In genomic region chr18:21366896-21367295, GRCh38 we compare ENCODE assay signal across 20 cellular contexts.
DNase-seq lines count a peak whose midpoint lies in the region; ATAC-seq and TF ChIP-seq lines count a peak whose summit lies in the region.
"Had no signal": no experiment of that assay in that cellular context is flagged by ENCODE, and none has a peak within 500 bp of the region (broad histone marks: within the 10 kb centered on the region; RNA-seq: fewer than 3 reads in every experiment).

No MANE protein-coding gene starts in this region.

- H3K36me3 Mint-ChIP-seq in GM23338 (ENCODE audit: low read depth) (no peaks in the 10 kb centered on the region), neural crest cell (ENCODE audit: low read depth) (no peaks in the 10 kb centered on the region)
- H3K36me3 Mint-ChIP-seq: CD14-positive monocyte had no signal

- H3K36me3 ChIP-seq in GM23338 (ENCODE audit: insufficient read depth): no peaks in the 10 kb centered on the region
- H3K36me3 ChIP-seq in OCI-LY3 (replicated peaks; ENCODE audit: low read depth, low read length): no peaks in the 10 kb centered on the region
- no peaks in the 10 kb centered on the region for H3K36me3 ChIP-seq in hepatocyte (replicated peaks; ENCODE audit: insufficient read depth, low read depth)
- H3K36me3 ChIP-seq in stomach: no peaks in the 10 kb centered on the region

- H3K4me1 ChIP-seq in GM23338 (ENCODE audit: insufficient read depth) (peaks cover 27% of the 10 kb centered on the region), OCI-LY3 (ENCODE audit: low read length) (peaks cover 11% of the 10 kb centered on the region), hepatocyte (ENCODE audit: insufficient read depth) (peaks cover 14% of the 10 kb centered on the region), stomach (no peaks in the 10 kb centered on the region)

- no peaks in the 10 kb centered on the region for H3K9me3 ChIP-seq in OCI-LY3 (ENCODE audit: insufficient read depth, low read length)
- H3K9me3 ChIP-seq in hepatocyte (ENCODE audit: low read depth): no peaks in the 10 kb centered on the region
- no peaks in the 10 kb centered on the region for H3K9me3 ChIP-seq in stomach

- no peaks in the 10 kb centered on the region for H3K27me3 Mint-ChIP-seq in GM23338 (ENCODE audit: insufficient read depth, low read depth, poor library complexity)
- H3K27me3 Mint-ChIP-seq in neural crest cell (ENCODE audit: low read depth): peaks cover 3% of the 10 kb centered on the region

- no peak overlapping the region; the same call in 2 of the 3 replicates for H3K4me3 Mint-ChIP-seq in GM23338
- H3K4me3 Mint-ChIP-seq in neural crest cell: peak overlapping the region; percentile 85
- H3K4me3 Mint-ChIP-seq: CD14-positive monocyte, HFFc6 had no signal

- no peaks in the 10 kb centered on the region for H3K79me2 ChIP-seq in GM23338 (replicated peaks; ENCODE audit: insufficient read depth)
- no peaks in the 10 kb centered on the region for H3K79me2 ChIP-seq in OCI-LY3 (ENCODE audit: low read length)
- no peaks in the 10 kb centered on the region for H3K79me2 ChIP-seq in hepatocyte

- TF ChIP-seq POLR2A in stomach (IDR thresholded peaks at IDR 0.05): no peak

- 57% methylated on average over 2 of the region's 2 CpGs for WGBS in hepatocyte (ENCODE audit: low lambda C conversion rate, missing lambda C conversion rate)
- WGBS in stomach, 5 donors: 77 to 84% (median 82%) methylated on average over 2 of the region's 2 CpGs

- H3K27me3 ChIP-seq in GM23338 (ENCODE audit: insufficient read depth): no peaks in the 10 kb centered on the region
- H3K27me3 ChIP-seq in OCI-LY3 (ENCODE audit: low read depth, low read length): no peaks in the 10 kb centered on the region
- no peaks in the 10 kb centered on the region for H3K27me3 ChIP-seq in hepatocyte
- H3K27me3 ChIP-seq in stomach: no peaks in the 10 kb centered on the region

- H2AFZ ChIP-seq in GM23338 (no peak overlapping the region), OCI-LY3 (ENCODE audit: low read depth, low read length) (peak overlapping the region; percentile 73; the same call in 1 of the 2 replicates), hepatocyte (no peak overlapping the region)

- no peaks in the 10 kb centered on the region for H3F3A ChIP-seq in GM23338 (replicated peaks; ENCODE audit: low read depth)

- no peak for TF ChIP-seq CTCF in GM23338 (conservative IDR thresholded peaks at IDR 0.05; ENCODE audit: low read depth in 2 of 2)
- no peak for TF ChIP-seq CTCF in OCI-LY3 (IDR thresholded peaks at IDR 0.05; ENCODE audit: low read depth, low read length)
- TF ChIP-seq CTCF in hepatocyte (IDR thresholded peaks at IDR 0.05; ENCODE audit: poor library complexity): no peak
- TF ChIP-seq CTCF in neural crest cell (conservative IDR thresholded peaks at IDR 0.05): no peak
- TF ChIP-seq CTCF in stomach (IDR thresholded peaks at IDR 0.05): no peak

- H3K27ac Mint-ChIP-seq in GM23338: no peak overlapping the region; the same call in 1 of the 2 replicates
- peak overlapping the region; percentile 93 for H3K27ac Mint-ChIP-seq in neural crest cell (ENCODE audit: unreplicated experiment)
- H3K27ac Mint-ChIP-seq: CD14-positive monocyte, HFFc6 had no signal

- no peaks in the 10 kb centered on the region for H4K20me1 ChIP-seq in GM23338 (replicated peaks; ENCODE audit: insufficient read depth)
- H4K20me1 ChIP-seq in OCI-LY3 (ENCODE audit: insufficient read depth, low read length): no peaks in the 10 kb centered on the region
- H4K20me1 ChIP-seq in hepatocyte (ENCODE audit: insufficient read depth, poor library complexity, severe bottlenecking): no peaks in the 10 kb centered on the region

- peak; percentile 13 for DNase-seq in GM23338 (ENCODE audit: low spot score)
- DNase-seq in hepatocyte (ENCODE audit: low spot score): no peak
- peak; percentile 16 for DNase-seq in neural crest cell (ENCODE audit: low read depth, low spot score)
- DNase-seq in stomach: no peak
- no peak for DNase-seq in NCI-H2196 treated with DMSO at 0.1 percent for 48 hours (lab: John Stamatoyannopoulos, UW; ENCODE audit: unreplicated experiment)
- DNase-seq in DMS153 treated with DMSO at 0.1 percent for 48 hours (lab: John Stamatoyannopoulos, UW; ENCODE audit: unreplicated experiment): no peak
- DNase-seq: COR-L47; DMS53; HFFc6; MM.1S; NCI-H1105 treated with DMSO at 0.1 percent for 48 hours; NCI-H187 treated with DMSO at 0.1 percent for 48 hours; NCI-H2171 treated with DMSO at 0.1 percent for 48 hours; NCI-H510A treated with DMSO at 0.1 percent for 48 hours; NK-92 treated with Interleukin-12 subunit alpha and Interleukin-12 subunit beta, amount 100 ng/mL, for 24 hours; PC-3 had no signal

- H3K4me1 Mint-ChIP-seq in GM23338 (peaks cover 30% of the 10 kb centered on the region), neural crest cell (peaks cover 39% of the 10 kb centered on the region)
- H3K4me1 Mint-ChIP-seq: CD14-positive monocyte had no signal

- ATAC-seq in GM23338 (peak; percentile 92), HG02588 (IDR thresholded peaks at IDR 0.05; ENCODE audit: unreplicated experiment) (no peak)
- ATAC-seq: GM12878, PC-3 had no signal

- intact Hi-C loops in stomach (cut with DNase I; ENCODE audit: low total_unique reads): no loop called here

- H3K9me3 Mint-ChIP-seq in GM23338: no peaks in the 10 kb centered on the region
- H3K9me3 Mint-ChIP-seq in neural crest cell: no peaks in the 10 kb centered on the region
- H3K9me3 Mint-ChIP-seq: CD14-positive monocyte, HFFc6 had no signal

- TF ChIP-seq EP300 in stomach (IDR thresholded peaks at IDR 0.05): no peak

- H3K27ac ChIP-seq in GM23338 (ENCODE audit: low read depth): no peak overlapping the region
- no peak overlapping the region for H3K27ac ChIP-seq in OCI-LY3 (ENCODE audit: low read length)
- no peak overlapping the region for H3K27ac ChIP-seq in hepatocyte
- H3K27ac ChIP-seq in stomach: no peak overlapping the region

- peak overlapping the region; percentile 4; the same call in 1 of the 2 replicates for H3K4me2 ChIP-seq in GM23338
- no peak overlapping the region for H3K4me2 ChIP-seq in OCI-LY3 (ENCODE audit: low read length)
- peak overlapping the region; percentile 12 for H3K4me2 ChIP-seq in hepatocyte

- H3K9ac ChIP-seq in OCI-LY3 (ENCODE audit: low read length): no peak overlapping the region

- H3K4me3 ChIP-seq in GM23338 (no peak overlapping the region), OCI-LY3 (ENCODE audit: low read length) (no peak overlapping the region), hepatocyte (no peak overlapping the region), stomach (no peak overlapping the region)
- H3K4me3 ChIP-seq: GM12878 had no signal

- H3K9me2 ChIP-seq in GM23338 (ENCODE audit: insufficient read depth) (no peaks in the 10 kb centered on the region), hepatocyte (replicated peaks; ENCODE audit: insufficient read depth) (no peaks in the 10 kb centered on the region)

TF ChIP-seq in GM23338, 12 proteins besides CTCF, POLR2A, EP300 and RAD21:
- no peak for TF ChIP-seq CREB1 (CRISPR knock-in tag; IDR thresholded peaks at IDR 0.05; ENCODE audit: low read depth)
- TF ChIP-seq NANOG (IDR thresholded peaks at IDR 0.05; ENCODE audit: borderline replicate concordance): no peak

Comparison
In these comparisons a context has a peak if more than half of its experiments do, and no peak if none do; other contexts are left out.
1. DNase-seq: peak in GM23338 (single experiment) and neural crest cell (single experiment); none in hepatocyte (single experiment), stomach (single experiment), NCI-H2196 treated with DMSO at 0.1 percent for 48 hours (single experiment) and DMS153 treated with DMSO at 0.1 percent for 48 hours (single experiment).